35 cellular contexts compared by ENCODE assay signal in genomic region chr13:60936281-60936680, GRCh38.
"Had no signal": no experiment of that assay in that cellular context is flagged by ENCODE, and none has a peak within 500 bp of the region (broad histone marks: within the 10 kb centered on the region; RNA-seq: fewer than 3 reads in every experiment).

No MANE protein-coding gene starts in this region.

- DNase-seq: Karpas-422, Kasumi-1, MG63, MM.1S, MV-4-11, NCI-H1048, NCI-H1092, NCI-H1092 treated with DMSO at 0.1 percent for 48 hours, NCI-H1105, NCI-H1105 treated with DMSO at 0.1 percent for 48 hours, NCI-H1417, NCI-H1417 treated with DMSO at 0.1 percent for 48 hours, NCI-H1436, NCI-H1436 treated with DMSO at 0.1 percent for 48 hours, NCI-H146, NCI-H1694, NCI-H1694 treated with DMSO at 0.1 percent for 48 hours, NCI-H187, NCI-H187 treated with DMSO at 0.1 percent for 48 hours, NCI-H1930, NCI-H2029, NCI-H2029 treated with DMSO at 0.1 percent for 48 hours, NCI-H2081, NCI-H2081 treated with DMSO at 0.1 percent for 48 hours, NCI-H2107, NCI-H2171, NCI-H2171 treated with DMSO at 0.1 percent for 48 hours, NCI-H2227 treated with DMSO at 0.1 percent for 48 hours, NCI-H226, NCI-H345, NCI-H446, NCI-H446 treated with DMSO at 0.1 percent for 48 hours, NCI-H510A, NCI-H510A treated with DMSO at 0.1 percent for 48 hours, NCI-H524 had no signal

- H3K9me3 ChIP-seq: MG63 had no signal

- H3K4me3 ChIP-seq: MG63 had no signal

- H3K27me3 ChIP-seq: MG63 had no signal

- H3K36me3 ChIP-seq: MG63 had no signal
